ENCODE assay signal across 31 cellular contexts in genomic region chr5:62273691-62274090, GRCh38. TPM values are rescaled to one million over a fixed set of nuclear protein-coding genes. Genes with fewer than 3 reads are reported as not detected.
DNase-seq lines count a peak whose midpoint lies in the region; ATAC-seq, FAIRE-seq and TF ChIP-seq lines count a peak whose summit lies in the region.
"Had no signal": no experiment of that assay in that cellular context is flagged by ENCODE, and none has a peak within 500 bp of the region (broad histone marks: within the 10 kb centered on the region; RNA-seq: fewer than 3 reads in every experiment).

No MANE protein-coding gene starts in this region.

- H3K4me1 ChIP-seq in H1 (replicated peaks in 1 of 4; ENCODE audit: control insufficient read depth in 3 of 4, insufficient read depth in 4 of 4, low read length in 3 of 4) = no peaks in the 10 kb centered on the region
- H3K4me1 ChIP-seq in HepG2 (ENCODE audit: insufficient read depth, low read length) = no peaks in the 10 kb centered on the region
- H3K4me1 ChIP-seq: HAP-1 had no signal

- no peaks in the 10 kb centered on the region for H3K79me1 ChIP-seq in H1 (ENCODE audit: low read depth, low read length)

- no peak overlapping the region for H2BK15ac ChIP-seq in H1 (ENCODE audit: low read length)

- CTCF ChIA-PET in H1 (lab: Charles Lee; ENCODE audit: partially characterized antibody) (interaction anchor here (1.1 to 2.0 kb wide), 4 partner anchors 8 to 19 kb away, joined by 3 to 4 read pairs (median 4); no protein-coding TSS in a partner anchor), HepG2 (lab: Yijun Ruan, JAX; ENCODE audit: low intra/inter-chr PET ratio, low total read pairs) (no interaction called here)
- CTCF ChIA-PET in activated CD4-positive, alpha-beta memory T cell treated with anti-CD3 and anti-CD28 coated beads for 36 hours (lab: Charles Lee) = interaction anchor here (0.9 kb wide), 1 partner anchor 67 kb away, joined by 3 read pairs; no protein-coding TSS in a partner anchor

- H3K27me3 ChIP-seq in H1 (replicated peaks in 1 of 4; ENCODE audit: control insufficient read depth in 3 of 4, extremely low read depth in 1 of 4, insufficient read depth in 3 of 4, low read length in 3 of 4) (no peaks in the 10 kb centered on the region; a peak in 1 of 7 replicates), HepG2 (ENCODE audit: control insufficient read depth in 1 of 2, insufficient read depth in 2 of 2, low read length in 2 of 2) (no peaks in the 10 kb centered on the region; a peak in 1 of 5 replicates)

- no peak overlapping the region for H3K56ac ChIP-seq in H1 (replicated peaks; ENCODE audit: insufficient read length, low read depth, low read length)

- H4K5ac ChIP-seq in H1 (ENCODE audit: insufficient read length, low read depth, low read length) = no peak overlapping the region

- intact Hi-C loops in activated CD4-positive, alpha-beta memory T cell treated with anti-CD3 and anti-CD28 coated beads for 36 hours (cut with micrococcal nuclease) = no loop called here
- intact Hi-C loops in HepG2 (cut with micrococcal nuclease; ENCODE audit: unreplicated experiment) = no loop called here

- POLR2A ChIA-PET in H1 (lab: Charles Lee; ENCODE audit: partially characterized antibody) = no interaction called here
- POLR2A ChIA-PET in activated CD4-positive, alpha-beta memory T cell treated with anti-CD3 and anti-CD28 coated beads for 36 hours (lab: Charles Lee) = no interaction called here
- POLR2A ChIA-PET in HepG2 (lab: Yijun Ruan, JAX) = no interaction called here

- H3K9ac ChIP-seq in H1 (replicated peaks in 1 of 4; ENCODE audit: extremely low read depth in 1 of 4, low read depth in 3 of 4, low read length in 3 of 4) (no peak overlapping the region), HepG2 (ENCODE audit: insufficient read depth, low read depth, low read length) (no peak overlapping the region)
- H3K9ac ChIP-seq: GM23248, SK-N-SH had no signal

- H3K36me3 Mint-ChIP-seq in activated CD4-positive, alpha-beta memory T cell treated with anti-CD3 and anti-CD28 coated beads for 36 hours = no peaks in the 10 kb centered on the region
- H3K36me3 Mint-ChIP-seq: IgD-negative memory B cell had no signal

- no peaks in the 10 kb centered on the region for H3K27me3 Mint-ChIP-seq in activated CD4-positive, alpha-beta memory T cell treated with anti-CD3 and anti-CD28 coated beads for 36 hours

- no peaks in the 10 kb centered on the region for H3K9me3 Mint-ChIP-seq in activated CD4-positive, alpha-beta memory T cell treated with anti-CD3 and anti-CD28 coated beads for 36 hours
- H3K9me3 Mint-ChIP-seq: HFFc6, IgD-negative memory B cell had no signal

- no peak overlapping the region for H3K4me3 ChIP-seq in H1 (ENCODE audit: extremely low read depth in 1 of 4, insufficient read depth in 2 of 4, low read depth in 3 of 4, low read length in 4 of 4)
- H3K4me3 ChIP-seq in HepG2 (replicated peaks in 1 of 3; ENCODE audit: insufficient read depth in 1 of 3, low read depth in 2 of 3, low read length in 3 of 3) = no peak overlapping the region
- H3K4me3 ChIP-seq: A549, GM23248, HAP-1 had no signal

- H3K23ac ChIP-seq in H1 (ENCODE audit: insufficient read length) = no peak overlapping the region

- H3K9me3 ChIP-seq in H1 (ENCODE audit: insufficient read depth in 2 of 2, low read depth in 1 of 2, low read length in 1 of 2) (no peaks in the 10 kb centered on the region), HepG2 (ENCODE audit: low read length) (no peaks in the 10 kb centered on the region)
- H3K9me3 ChIP-seq: A549, HAP-1, SK-N-SH had no signal

- no peaks in the 10 kb centered on the region for H3K36me3 ChIP-seq in H1 (ENCODE audit: control insufficient read depth in 2 of 4, insufficient read depth in 4 of 4, low read length in 3 of 4)
- H3K36me3 ChIP-seq in HepG2 (replicated peaks in 1 of 2; ENCODE audit: control insufficient read depth in 1 of 2, insufficient read depth in 2 of 2, low read length in 2 of 2) = no peaks in the 10 kb centered on the region
- H3K36me3 ChIP-seq: HAP-1 had no signal

- TF ChIP-seq POLR2A in H1 (IDR thresholded peaks at IDR 0.05; ENCODE audit: control extremely low read depth in 1 of 2, low read depth in 2 of 2, low read length in 2 of 2) (no peak), HepG2 (IDR thresholded peaks at IDR 0.05; ENCODE audit: insufficient read depth in 1 of 2, low read depth in 2 of 2, low read length in 2 of 2) (no peak)

- 93% methylated on average over 3 of the region's 3 CpGs; no CpG with 5 or more reads in 1 of the 2 experiments for WGBS in H1 (ENCODE audit: extremely low coverage in 1 of 2, insufficient coverage in 1 of 2, insufficient read length in 1 of 2, insufficient replicate concordance in 2 of 2, low coverage in 1 of 2, low lambda C conversion rate in 2 of 2, missing lambda C conversion rate in 1 of 2), 2 experiments
- 27% methylated on average over 3 of the region's 3 CpGs for WGBS in HepG2 (ENCODE audit: low lambda C conversion rate)

- H3K27ac Mint-ChIP-seq in activated CD4-positive, alpha-beta memory T cell treated with anti-CD3 and anti-CD28 coated beads for 36 hours = no peak overlapping the region
- H3K27ac Mint-ChIP-seq: HFFc6, IgD-negative memory B cell had no signal

- H4K20me1 ChIP-seq in H1 (replicated peaks in 1 of 2; ENCODE audit: control insufficient read depth in 1 of 2, insufficient read depth in 2 of 2, low read length in 2 of 2) = no peaks in the 10 kb centered on the region
- no peaks in the 10 kb centered on the region for H4K20me1 ChIP-seq in HepG2 (ENCODE audit: insufficient read depth, low read length)

- H3K4ac ChIP-seq in H1 (replicated peaks; ENCODE audit: insufficient read length, low read depth, low read length) = no peak overlapping the region

- no peak overlapping the region for H4K8ac ChIP-seq in H1 (ENCODE audit: extremely low read depth, insufficient read depth, low read length)

- in situ Hi-C loops in G401 (cut with HindIII; ENCODE audit: low sequenced_read_pairs) (no loop called here), HepG2 (cut with HindIII; ENCODE audit: extremely low pct_ligation_motif_present, low pct_unique_long_range_greater_than_20kb) (no loop called here)

- FAIRE-seq in H1 (lab: Jason Lieb, UNC) (no peak), HepG2 (lab: Jason Lieb, UNC) (no peak)
- FAIRE-seq: A549, GM12892, GM19239, HTR-8/SVneo had no signal

- no peak overlapping the region for H2BK12ac ChIP-seq in H1 (ENCODE audit: low read depth, low read length)

- H2AFZ ChIP-seq in H1 (ENCODE audit: low read length) = 0 out of 2 replicates have a peak overlapping the region, but pooled peaks have one; percentile 34
- H2AFZ ChIP-seq in HepG2 (ENCODE audit: low read length) = no peak overlapping the region
- H2AFZ ChIP-seq: GM23248 had no signal

- H3K18ac ChIP-seq in H1 (ENCODE audit: extremely low read depth, low read length) = no peak overlapping the region

- H3K4me3 Mint-ChIP-seq in activated CD4-positive, alpha-beta memory T cell treated with anti-CD3 and anti-CD28 coated beads for 36 hours = no peak overlapping the region
- H3K4me3 Mint-ChIP-seq: HFFc6, IgD-negative memory B cell had no signal

- H2AK5ac ChIP-seq in H1 (ENCODE audit: low read depth, low read length) = no peak overlapping the region

- H3K4me2 ChIP-seq in H1 (ENCODE audit: insufficient read depth in 1 of 2, low read depth in 2 of 2, low read length in 2 of 2) (no peak overlapping the region), HepG2 (ENCODE audit: low read depth, low read length) (no peak overlapping the region)
- H3K4me2 ChIP-seq: A549, SK-N-SH had no signal

- no peaks in the 10 kb centered on the region for H3K79me2 ChIP-seq in H1 (ENCODE audit: control insufficient read depth in 1 of 2, insufficient read depth in 2 of 2, low read length in 2 of 2)
- no peaks in the 10 kb centered on the region for H3K79me2 ChIP-seq in HepG2 (ENCODE audit: insufficient read depth, low read length)

- no peak overlapping the region for H2BK20ac ChIP-seq in H1 (ENCODE audit: low read length)

- ATAC-seq in HepG2 = no peak
- ATAC-seq: A549, PC-3 had no signal

- no peak overlapping the region for H2BK5ac ChIP-seq in H1 (ENCODE audit: low read depth, low read length)

- H3K14ac ChIP-seq in H1 (ENCODE audit: insufficient read length) = no peak overlapping the region

- H3K23me2 ChIP-seq in H1 (ENCODE audit: low read depth, low read length) = no peaks in the 10 kb centered on the region

- no peak for TF ChIP-seq RAD21 in H1 (IDR thresholded peaks at IDR 0.05 in 1 of 2, conservative IDR thresholded peaks at IDR 0.05 in 1 of 2; ENCODE audit: low read depth in 2 of 2, low read length in 2 of 2)
- no peak for TF ChIP-seq RAD21 in HepG2 (CRISPR knock-in tag; IDR thresholded peaks at IDR 0.05)

- peak; percentile 56 for DNase-seq in Ammon's horn (ENCODE audit: low spot score)
- peak; percentile 34 for DNase-seq in G401 (ENCODE audit: low spot score)
- DNase-seq in H1 (ENCODE audit: low read depth in 1 of 2, low spot score in 2 of 2) = no peak
- DNase-seq in pons (ENCODE audit: low spot score) = peak; percentile 61
- DNase-seq in activated CD4-positive, alpha-beta memory T cell treated with anti-CD3 and anti-CD28 coated beads for 36 hours = no peak
- DNase-seq in NCI-H446 treated with DMSO at 0.1 percent for 48 hours (lab: John Stamatoyannopoulos, UW) = no peak
- no peak for DNase-seq in HepG2 (ENCODE audit: low spot score)
- DNase-seq: AML-193; Calu3; DMS79 treated with DMSO at 0.1 percent for 48 hours; GM23248; HFFc6; NCI-H1092; NCI-H1417 treated with DMSO at 0.1 percent for 48 hours; NCI-H1694 treated with DMSO at 0.1 percent for 48 hours; NCI-H2081; NCI-H2171 treated with DMSO at 0.1 percent for 48 hours; NCI-H345; NCI-H524; NCI-H748 treated with DMSO at 0.1 percent for 48 hours; NK-92 treated with Interleukin-12 subunit alpha and Interleukin-12 subunit beta, amount 100 ng/mL, for 24 hours; PC-3; SK-N-SH; SW 1271 had no signal

- BruUV-seq in HepG2 (replicated peaks; lab: Mats Ljungman, UMichigan) = no TSS peak

- no peak overlapping the region for H3K27ac ChIP-seq in H1 (ENCODE audit: low read depth, low read length)
- H3K27ac ChIP-seq in HepG2 (ENCODE audit: extremely low read length, insufficient read depth, low read length) = no peak overlapping the region
- H3K27ac ChIP-seq: A549, C4-2B, GM23248 had no signal

- H4K91ac ChIP-seq in H1 (replicated peaks; ENCODE audit: insufficient read length, low read length) = no peak overlapping the region

- no peak overlapping the region for H2BK120ac ChIP-seq in H1 (replicated peaks; ENCODE audit: low read depth, low read length)

- peaks cover 17% of the 10 kb centered on the region for H3K4me1 Mint-ChIP-seq in activated CD4-positive, alpha-beta memory T cell treated with anti-CD3 and anti-CD28 coated beads for 36 hours (ENCODE audit: low read depth)

- no peak for TF ChIP-seq EP300 in H1 (IDR thresholded peaks at IDR 0.05; ENCODE audit: borderline replicate concordance in 1 of 2, low read depth in 2 of 2, low read length in 2 of 2)
- no peak for TF ChIP-seq EP300 in HepG2 (IDR thresholded peaks at IDR 0.05; ENCODE audit: low read depth in 2 of 2, low read length in 2 of 2)
- TF ChIP-seq EP300 in HepG2 (CRISPR knock-in tag; IDR thresholded peaks at IDR 0.05; ENCODE audit: borderline replicate concordance) = no peak

- no peak for TF ChIP-seq CTCF in H1 (IDR thresholded peaks at IDR 0.05; ENCODE audit: control extremely low read depth in 1 of 3, insufficient read depth in 1 of 3, low read depth in 1 of 3, low read length in 3 of 3)
- no peak for TF ChIP-seq CTCF in HepG2 (CRISPR knock-in tag; IDR thresholded peaks at IDR 0.05)

RNA-seq across cellular contexts. Expression of gene KIF2A, which starts 32.3 kb away (rescaled TPM):
- total RNA-seq in G401 (2014; rRNA removed; shearing (Covaris generic)) = 37.9 and 62.8 TPM in 2 replicates
- total RNA-seq in H1 (2021; fragmentation: NEBNext Ultra II Directional; extraction: Animal tissue kit (Norgen Biotek cat#: 25700)) = 92.4 and 97.1 TPM in 2 replicates
- polyA plus RNA-seq in H1 (2011; rRNA removed) = 13.1 and 18.4 TPM in 2 replicates
- polyA plus RNA-seq in H1 (2011; cell fraction: cytosol; rRNA removed) = 28.5 TPM
- polyA plus RNA-seq in H1 (2011; cell fraction: nucleus; rRNA removed) = 12.2 TPM
- 32.4 to 65.8 TPM (median 42.2 TPM) in 4 replicates for polyA plus RNA-seq in H1 (2012, experiment 1 of 2)
- 4.1 TPM for polyA plus RNA-seq in H1 (2012, experiment 2 of 2)
- 78.1 TPM for polyA plus RNA-seq in H1 (2013, experiment 1 of 2)
- polyA plus RNA-seq in H1 (2013, experiment 2 of 2) = 76.4 TPM
- 47.7 and 66.5 TPM in 2 replicates for polyA minus RNA-seq in H1 (2011; rRNA and poly(A)+ RNA removed)
- polyA minus RNA-seq in H1 (2011; cell fraction: cytosol; rRNA and poly(A)+ RNA removed) = 37.7 TPM
- polyA minus RNA-seq in H1 (2011; cell fraction: nucleus; rRNA and poly(A)+ RNA removed) = 123 TPM
- 100 to 1,000 TPM; 209 TPM for total RNA-seq in activated CD4-positive, alpha-beta memory T cell treated with anti-CD3 and anti-CD28 coated beads for 36 hours
- 19.2 and 36.4 TPM in 2 replicates for total RNA-seq in HepG2 (2016; rRNA removed; fragmentation: Illumina TruSeq; extraction: Trizol)
- 6.8 and 7.9 TPM in 2 replicates for total RNA-seq in HepG2 (2016; cell fraction: cytosol; rRNA removed; fragmentation: Illumina TruSeq; extraction: Trizol; ENCODE audit: low read depth)
- 18.4 and 35.5 TPM in 2 replicates for total RNA-seq in HepG2 (2016; cell fraction: insoluble cytoplasmic fraction; rRNA removed; fragmentation: Illumina TruSeq; extraction: Trizol)
- 15.2 and 17.0 TPM in 2 replicates for total RNA-seq in HepG2 (2016; cell fraction: membrane; rRNA removed; fragmentation: Illumina TruSeq; extraction: Trizol)
- 21.0 and 22.1 TPM in 2 replicates for total RNA-seq in HepG2 (2016; cell fraction: nucleus; rRNA removed; fragmentation: Illumina TruSeq; extraction: Trizol)
- 6.8 and 8.5 TPM in 2 replicates for polyA plus RNA-seq in HepG2 (2011; rRNA removed)
- polyA plus RNA-seq in HepG2 (2011; cell fraction: cytosol; rRNA removed) = 4.3 and 6.7 TPM in 2 replicates
- 4.7 and 6.9 TPM in 2 replicates for polyA plus RNA-seq in HepG2 (2011; cell fraction: nucleus; rRNA removed)
- polyA plus RNA-seq in HepG2 (2012) = 17.8 and 18.0 TPM in 2 replicates
- 3.1 and 3.2 TPM in 2 replicates for polyA plus RNA-seq in HepG2 (2016; cell fraction: cytosol; fragmentation: Illumina TruSeq; extraction: Trizol; ENCODE audit: low read depth)
- polyA plus RNA-seq in HepG2 (2016; cell fraction: insoluble cytoplasmic fraction; fragmentation: Illumina TruSeq; extraction: Trizol; ENCODE audit: low read depth) = 30.8 and 31.3 TPM in 2 replicates
- 6.1 and 8.6 TPM in 2 replicates for polyA plus RNA-seq in HepG2 (2016; cell fraction: membrane; fragmentation: Illumina TruSeq; extraction: Trizol; ENCODE audit: low read depth)
- 17.1 and 18.4 TPM in 2 replicates for polyA plus RNA-seq in HepG2 (2016; cell fraction: nucleus; fragmentation: Illumina TruSeq; extraction: Trizol; ENCODE audit: insufficient read depth, low read depth)
- polyA minus RNA-seq in HepG2 (2011; rRNA and poly(A)+ RNA removed; ENCODE audit: low replicate concordance) = 7.8 and 18.7 TPM in 2 replicates
- polyA minus RNA-seq in HepG2 (2011; cell fraction: cytosol; rRNA and poly(A)+ RNA removed) = 15.8 and 16.6 TPM in 2 replicates
- polyA minus RNA-seq in HepG2 (2011; cell fraction: nucleus; rRNA and poly(A)+ RNA removed) = 14.9 and 23.4 TPM in 2 replicates

Comparison
In these comparisons a context has a peak if more than half of its experiments do, and no peak if none do; other contexts are left out.
1. DNase-seq: peak in Ammon's horn (single experiment), G401 (single experiment) and pons (single experiment); none in H1 (0 of 2), activated CD4-positive, alpha-beta memory T cell treated with anti-CD3 and anti-CD28 coated beads for 36 hours (single experiment), NCI-H446 treated with DMSO at 0.1 percent for 48 hours (single experiment) and HepG2 (single experiment).